Comparison of ENCODE assay signal across 12 cellular contexts in genomic region chr11:19664896-19665548, GRCh38. TPM values are rescaled to one million over a fixed set of nuclear protein-coding genes. Genes with fewer than 3 reads are reported as not detected.
DNase-seq lines count a peak whose midpoint lies in the region; ATAC-seq, FAIRE-seq and TF ChIP-seq lines count a peak whose summit lies in the region.
"Had no signal": no experiment of that assay in that cellular context is flagged by ENCODE, and none has a peak within 500 bp of the region (broad histone marks: within the 10 kb centered on the region; RNA-seq: fewer than 3 reads in every experiment).

No MANE protein-coding gene starts in this region.

- H3K79me2 ChIP-seq in hepatocyte = no peaks in the 10 kb centered on the region

- H3K27ac ChIP-seq in A549 (peak overlapping the region; percentile 15 to 67; a peak in 3 of 6 replicates), ovary (no peak overlapping the region), hepatocyte (no peak overlapping the region)
- H3K27ac ChIP-seq: right lobe of liver had no signal

- no peak for ATAC-seq in A549

- peaks cover 3% of the 10 kb centered on the region for H3K4me1 Mint-ChIP-seq in activated CD4-positive, alpha-beta T cell treated with anti-CD3 and anti-CD28 coated beads, Interleukin-2, amount 10 ng/mL, durations not matched to agents 24 days and 14 days
- H3K4me1 Mint-ChIP-seq: activated naive CD4-positive, alpha-beta T cell treated with anti-CD3 and anti-CD28 coated beads, Interleukin-2, amount 50 U/mL, for 24 hours had no signal

- H3K9me2 ChIP-seq in hepatocyte (replicated peaks; ENCODE audit: insufficient read depth) = no peaks in the 10 kb centered on the region

- TF ChIP-seq POLR2A in A549 (IDR thresholded peaks at IDR 0.05; ENCODE audit: low read length) (no peak), ovary (IDR thresholded peaks at IDR 0.05) (no peak)

- no peak overlapping the region for H3K4me3 Mint-ChIP-seq in activated CD4-positive, alpha-beta T cell treated with anti-CD3 and anti-CD28 coated beads, Interleukin-2, amount 10 ng/mL, durations not matched to agents 24 days and 14 days
- H3K4me3 Mint-ChIP-seq: activated naive CD4-positive, alpha-beta T cell treated with anti-CD3 and anti-CD28 coated beads, Interleukin-2, amount 50 U/mL, for 24 hours had no signal

- H3K27me3 Mint-ChIP-seq in activated CD4-positive, alpha-beta T cell treated with anti-CD3 and anti-CD28 coated beads, Interleukin-2, amount 10 ng/mL, durations not matched to agents 24 days and 14 days = peaks cover 9% of the 10 kb centered on the region

- CTCF ChIA-PET in A549 (lab: Yijun Ruan, JAX) = interaction anchor here (0.9 to 2.4 kb wide), 6 partner anchors 9 to 111 kb away, joined by 3 to 6 read pairs (median 4); no protein-coding TSS in a partner anchor

- intact Hi-C loops in ovary (cut with DNase I) = no loop called here
- intact Hi-C loops in activated CD4-positive, alpha-beta T cell treated with anti-CD3 and anti-CD28 coated beads, Interleukin-2, amount 10 ng/mL, durations not matched to agents 24 days and 14 days (cut with micrococcal nuclease) = no loop called here

- H3K27me3 ChIP-seq in ovary = no peaks in the 10 kb centered on the region
- no peaks in the 10 kb centered on the region for H3K27me3 ChIP-seq in hepatocyte
- H3K27me3 ChIP-seq: right lobe of liver had no signal

- no peak for FAIRE-seq in A549 (lab: Jason Lieb, UNC)

- H3K36me3 ChIP-seq in ovary = no peaks in the 10 kb centered on the region
- no peaks in the 10 kb centered on the region for H3K36me3 ChIP-seq in hepatocyte (replicated peaks; ENCODE audit: insufficient read depth, low read depth)
- H3K36me3 ChIP-seq: right lobe of liver had no signal

- POLR2A ChIA-PET in A549 (lab: Yijun Ruan, JAX) = no interaction called here

- H3K4me1 ChIP-seq in A549 (peaks cover 37% of the 10 kb centered on the region), ovary (ENCODE audit: insufficient read depth) (no peaks in the 10 kb centered on the region), hepatocyte (ENCODE audit: insufficient read depth) (no peaks in the 10 kb centered on the region)
- H3K4me1 ChIP-seq: right lobe of liver had no signal

- DNase-seq in A549 (ENCODE audit: low read depth in 1 of 2, low spot score in 1 of 2) = no peak
- peak; percentile 53 for DNase-seq in NCI-H1694 (lab: John Stamatoyannopoulos, UW)
- DNase-seq in cardiac fibroblast (ENCODE audit: low read depth in 2 of 2) = peak; percentile 70 to 81
- DNase-seq in inferior parietal cortex (ENCODE audit: extremely low spot score) = peak; percentile 63
- no peak for DNase-seq in ovary
- no peak for DNase-seq in activated CD4-positive, alpha-beta T cell treated with anti-CD3 and anti-CD28 coated beads, Interleukin-2, amount 10 ng/mL, durations not matched to agents 24 days and 14 days
- DNase-seq in activated naive CD4-positive, alpha-beta T cell (lab: John Stamatoyannopoulos, UW) = no peak
- no peak for DNase-seq in hepatocyte (ENCODE audit: low spot score)
- DNase-seq: activated CD4-positive, alpha-beta T cell treated with anti-CD3 and anti-CD28 coated beads, Interleukin-2, amount 50 U/mL, for 1 hour; right lobe of liver; SHP77 had no signal

- 49% methylated on average over 4 of the region's 4 CpGs for WGBS in A549 (ENCODE audit: missing lambda C conversion rate)
- WGBS in ovary, 3 donors = 16 to 24% (median 21%) methylated on average over 4 of the region's 4 CpGs
- 67% methylated on average over 4 of the region's 4 CpGs for WGBS in hepatocyte (ENCODE audit: low lambda C conversion rate, missing lambda C conversion rate)

- TF ChIP-seq EP300 in A549 (IDR thresholded peaks at IDR 0.05) (no peak), ovary (IDR thresholded peaks at IDR 0.05) (no peak)

- H3K36me3 Mint-ChIP-seq in activated CD4-positive, alpha-beta T cell treated with anti-CD3 and anti-CD28 coated beads, Interleukin-2, amount 10 ng/mL, durations not matched to agents 24 days and 14 days (ENCODE audit: low read depth) = no peaks in the 10 kb centered on the region
- H3K36me3 Mint-ChIP-seq: activated naive CD4-positive, alpha-beta T cell treated with anti-CD3 and anti-CD28 coated beads, Interleukin-2, amount 50 U/mL, for 24 hours had no signal

- no peaks in the 10 kb centered on the region for H3K9me3 Mint-ChIP-seq in activated CD4-positive, alpha-beta T cell treated with anti-CD3 and anti-CD28 coated beads, Interleukin-2, amount 10 ng/mL, durations not matched to agents 24 days and 14 days
- H3K9me3 Mint-ChIP-seq: activated naive CD4-positive, alpha-beta T cell treated with anti-CD3 and anti-CD28 coated beads, Interleukin-2, amount 50 U/mL, for 24 hours had no signal

- H3K9me3 ChIP-seq in A549 (no peaks in the 10 kb centered on the region), ovary (no peaks in the 10 kb centered on the region), hepatocyte (ENCODE audit: low read depth) (no peaks in the 10 kb centered on the region)
- H3K9me3 ChIP-seq: right lobe of liver had no signal

- H3K27ac Mint-ChIP-seq in activated CD4-positive, alpha-beta T cell treated with anti-CD3 and anti-CD28 coated beads, Interleukin-2, amount 10 ng/mL, durations not matched to agents 24 days and 14 days = no peak overlapping the region
- H3K27ac Mint-ChIP-seq: activated naive CD4-positive, alpha-beta T cell treated with anti-CD3 and anti-CD28 coated beads, Interleukin-2, amount 50 U/mL, for 24 hours had no signal

- H3K4me3 ChIP-seq in A549 (no peak overlapping the region), cardiac fibroblast (replicated peaks in 1 of 2; ENCODE audit: low read depth in 2 of 2, low read length in 2 of 2) (no peak overlapping the region), ovary (no peak overlapping the region), hepatocyte (no peak overlapping the region)
- H3K4me3 ChIP-seq: right lobe of liver had no signal

- no peaks in the 10 kb centered on the region for H4K20me1 ChIP-seq in hepatocyte (ENCODE audit: insufficient read depth, poor library complexity, severe bottlenecking)

- no peak for TF ChIP-seq RAD21 in A549 (conservative IDR thresholded peaks at IDR 0.05 in 1 of 2, IDR thresholded peaks at IDR 0.05 in 1 of 2)

- peak overlapping the region; percentile 26; the same call in 1 of the 3 replicates for H3K4me2 ChIP-seq in A549
- no peak overlapping the region for H3K4me2 ChIP-seq in hepatocyte

- TF ChIP-seq CTCF in A549 (IDR thresholded peaks at IDR 0.05) (no peak), cardiac fibroblast (IDR thresholded peaks at IDR 0.05; ENCODE audit: low read depth, low read length) (no peak), ovary (IDR thresholded peaks at IDR 0.05) (no peak), hepatocyte (IDR thresholded peaks at IDR 0.05; ENCODE audit: poor library complexity) (no peak)

- H2AFZ ChIP-seq in hepatocyte = no peak overlapping the region

TF ChIP-seq in A549, 52 proteins besides CTCF, POLR2A, EP300 and RAD21:
- no peak for TF ChIP-seq TP53 (CRISPR knock-in tag; IDR thresholded peaks at IDR 0.05)

RNA-seq across cellular contexts. Expression of gene NAV2, which starts 47.6 kb away (rescaled TPM):
- 19.8 and 27.6 TPM in 2 replicates for polyA plus RNA-seq in A549 (2011; rRNA removed)
- 5.7 and 7.0 TPM in 2 replicates for polyA plus RNA-seq in A549 (2012; cell fraction: cytosol; rRNA removed)
- polyA plus RNA-seq in A549 (2012; cell fraction: nucleus; rRNA removed) = 13.3 and 14.1 TPM in 2 replicates
- 4.9 to 6.2 TPM (median 4.9 TPM) in 3 replicates for polyA plus RNA-seq in A549 (2017; fragmentation: RNase III; extraction: RNeasy Plus Mini Kit Qiagen cat#74134 plus additional on column Dnase treatment)
- polyA minus RNA-seq in A549 (2011; rRNA and poly(A)+ RNA removed) = 69.8 and 79.2 TPM in 2 replicates
- total RNA-seq in ovary = 10 to 100 TPM in 3 of 7 donors, 1 to 10 TPM in 4; 2.9 to 14.1 (median 9.9) TPM
- polyA plus RNA-seq in ovary = 1 to 10 TPM; 3.5 to 7.8 TPM
- 0.28 TPM in 1 of 2 replicates, not detected in the other for total RNA-seq in activated CD4-positive, alpha-beta T cell treated with anti-CD3 and anti-CD28 coated beads, Interleukin-2, amount 10 ng/mL, durations not matched to agents 24 days and 14 days
- total RNA-seq in hepatocyte = 18.1 and 30.8 TPM in 2 replicates
- polyA plus RNA-seq in hepatocyte = 23.7 and 38.1 TPM in 2 replicates

Comparison
In these comparisons a context has a peak if more than half of its experiments do, and no peak if none do; other contexts are left out.
1. DNase-seq: peak in NCI-H1694 (single experiment), cardiac fibroblast (2 of 2) and inferior parietal cortex (single experiment); none in A549 (0 of 2), ovary (0 of 5), activated CD4-positive, alpha-beta T cell treated with anti-CD3 and anti-CD28 coated beads, Interleukin-2, amount 10 ng/mL, durations not matched to agents 24 days and 14 days (single experiment), activated naive CD4-positive, alpha-beta T cell (0 of 4) and hepatocyte (single experiment).
2. H3K27ac ChIP-seq: peak in A549 (2 of 2); none in ovary (0 of 2) and hepatocyte (single experiment).